16 cellular contexts compared by ENCODE assay signal in the genomic region with DNA sequence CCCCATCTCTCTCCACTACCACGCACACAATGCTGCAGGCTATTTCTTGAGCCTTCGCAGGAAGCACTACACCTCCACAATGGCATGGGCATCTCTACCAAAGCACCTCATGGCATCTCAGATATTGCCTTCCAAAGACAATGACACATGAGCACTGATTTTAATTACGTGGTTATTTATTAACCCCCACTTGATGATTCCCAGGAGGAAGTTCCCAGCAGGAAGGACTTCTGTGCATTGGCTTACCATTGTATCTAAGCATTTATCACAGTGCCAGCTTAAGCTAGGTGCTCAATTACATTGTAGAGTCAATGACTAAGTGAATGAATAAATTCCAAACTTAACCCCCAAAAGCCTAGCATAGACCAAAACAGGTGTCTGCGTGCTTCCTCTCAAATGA.
"Had no signal": no experiment of that assay in that cellular context is flagged by ENCODE, and none has a peak within 500 bp of the region (broad histone marks: within the 10 kb centered on the region; RNA-seq: fewer than 3 reads in every experiment).

No MANE protein-coding gene starts in this region.

- DNase-seq: effector CD4-positive, alpha-beta T cell; gastrocnemius medialis; glutamatergic neuron; islet precursor cell; naive thymus-derived CD8-positive, alpha-beta T cell; right cardiac atrium; stimulated activated CD4-positive, alpha-beta T cell treated with anti-CD3 and anti-CD28 coated beads, Interleukin-2, amount 100 ng/mL, for 48 hours; stimulated activated naive CD8-positive, alpha-beta T cell treated with anti-CD3 and anti-CD28 coated beads, Interleukin-15, Interleukin-2, amounts not matched to agents 100 U/mL and 50 U/mL, for 24 hours; tibial artery; upper lobe of left lung; uterus had no signal

- H3K4me1 ChIP-seq: suprapubic skin, tibial artery, upper lobe of left lung, uterus had no signal

- H3K27me3 ChIP-seq: gastrocnemius medialis, neutrophil, suprapubic skin, tibial artery, upper lobe of left lung, uterus had no signal

- H3K36me3 ChIP-seq: gastrocnemius medialis, neutrophil, suprapubic skin, uterus had no signal

- H3K27ac ChIP-seq: coronary artery, gastrocnemius medialis, neutrophil, suprapubic skin, tibial artery, upper lobe of left lung, uterus had no signal

- H3K4me3 ChIP-seq: coronary artery, gastrocnemius medialis, smooth muscle cell, suprapubic skin, tibial artery, upper lobe of left lung, uterus had no signal

- ATAC-seq: esophagus mucosa; gastrocnemius medialis; naive thymus-derived CD8-positive, alpha-beta T cell; right cardiac atrium; stimulated activated naive CD8-positive, alpha-beta T cell treated with anti-CD3 and anti-CD28 coated beads, Interleukin-15, Interleukin-2, amounts not matched to agents 100 U/mL and 50 U/mL, for 24 hours had no signal

- H3K9me3 ChIP-seq: gastrocnemius medialis, neutrophil, suprapubic skin, tibial artery, upper lobe of left lung, uterus had no signal

- H3K4me2 ChIP-seq: smooth muscle cell had no signal
